10 cellular contexts compared by ENCODE assay signal in the genomic region with DNA sequence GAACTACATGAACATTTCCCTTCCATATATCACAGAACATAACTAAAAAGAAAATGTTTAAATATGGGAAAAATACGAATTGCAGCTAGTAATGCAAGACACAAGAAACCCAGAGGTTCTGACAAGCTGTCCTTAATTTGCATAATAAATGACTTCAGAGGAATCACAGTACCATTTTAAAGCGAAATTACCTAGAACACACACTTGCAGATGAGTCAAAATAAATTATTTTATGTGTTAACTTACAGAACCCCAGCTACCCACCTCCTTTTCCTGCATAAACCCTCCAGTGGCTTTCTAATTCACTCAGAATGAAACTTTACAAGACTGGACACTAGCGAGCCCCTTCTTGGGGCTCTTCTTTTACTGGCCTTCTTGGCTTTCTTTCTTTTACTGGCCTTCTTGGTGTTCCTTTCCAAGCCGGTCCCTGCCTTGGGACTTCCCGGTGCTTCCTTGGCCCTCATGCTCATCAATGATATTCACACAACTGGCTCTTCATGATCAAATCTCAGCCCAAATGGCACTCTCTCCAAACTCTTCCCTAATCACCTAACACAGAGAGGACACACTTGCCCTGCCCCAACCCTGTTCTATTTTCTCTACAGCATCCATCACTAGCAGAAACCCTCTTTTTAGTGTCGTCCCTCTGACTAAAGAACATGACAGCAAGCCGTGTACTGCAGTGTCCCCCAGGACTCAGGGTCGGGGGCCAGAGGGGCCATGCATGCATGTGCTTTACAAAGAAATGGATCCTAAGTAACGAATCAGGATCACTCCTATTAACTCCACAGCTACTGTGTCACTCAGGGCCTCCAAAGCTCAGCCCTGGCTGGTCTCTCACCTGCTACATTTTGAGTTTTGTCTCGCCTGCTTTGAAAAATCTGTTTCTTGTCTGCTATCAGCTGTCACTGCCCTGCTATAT.
A peak's percentile ranks its signal among the peaks of the same experiment; 100 is the strongest.
DNase-seq lines count a peak whose midpoint lies in the region; ATAC-seq, FAIRE-seq and TF ChIP-seq lines count a peak whose summit lies in the region.
"Had no signal": no experiment of that assay in that cellular context is flagged by ENCODE, and none has a peak within 500 bp of the region (broad histone marks: within the 10 kb centered on the region; RNA-seq: fewer than 3 reads in every experiment).

No MANE protein-coding gene starts in this region.

- H3K4me1 ChIP-seq in RWPE2 (ENCODE audit: insufficient read depth, poor library complexity, severe bottlenecking) = peaks cover 67% of the 10 kb centered on the region

- peaks cover 40% of the 10 kb centered on the region for H3K36me3 ChIP-seq in RWPE2 (ENCODE audit: low read depth)

- H3K27ac ChIP-seq in RWPE2 (ENCODE audit: poor library complexity, severe bottlenecking) (peak overlapping the region; percentile 42), skin epidermis (peak overlapping the region in 11 of 21 experiments; percentile 9 to 63 (median 21))

- H3K27ac Mint-ChIP-seq in effector memory CD8-positive, alpha-beta T cell = peak overlapping the region; percentile 30 to 50

- DNase-seq in GM18507 (ENCODE audit: extremely low spot score, insufficient read length, low read depth) (no peak), RWPE2 (ENCODE audit: low spot score) (no peak), islet precursor cell (no peak), NCI-H774 (lab: John Stamatoyannopoulos, UW) (no peak)
- DNase-seq in effector memory CD8-positive, alpha-beta T cell = no peak
- DNase-seq: cerebellar nuclear complex, mesendoderm, small intestine had no signal

- peak overlapping the region; percentile 15 to 84 for H3K4me3 Mint-ChIP-seq in effector memory CD8-positive, alpha-beta T cell

- no peak for ATAC-seq in RWPE2 (ENCODE audit: low read depth)
- no peak for ATAC-seq in effector memory CD8-positive, alpha-beta T cell (replicated peaks)
- ATAC-seq in HG03342 (IDR thresholded peaks at IDR 0.05; ENCODE audit: unreplicated experiment) = no peak

- H3K4me3 ChIP-seq in RWPE2 (ENCODE audit: severe bottlenecking) (no peak overlapping the region), skin epidermis (no peak overlapping the region)

- peaks cover 31% of the 10 kb centered on the region for H3K36me3 Mint-ChIP-seq in effector memory CD8-positive, alpha-beta T cell (ENCODE audit: insufficient read depth)

- peak; percentile 36 for FAIRE-seq in GM18507 (lab: Jason Lieb, UNC)
- FAIRE-seq: small intestine had no signal

- H3K27me3 Mint-ChIP-seq in effector memory CD8-positive, alpha-beta T cell = no peaks in the 10 kb centered on the region

- H3K9me3 ChIP-seq in RWPE2 (ENCODE audit: severe bottlenecking) = no peaks in the 10 kb centered on the region

- no peak for TF ChIP-seq CTCF in RWPE2 (IDR thresholded peaks at IDR 0.05; ENCODE audit: poor library complexity, severe bottlenecking)

- peaks cover 67 to 70% of the 10 kb centered on the region in 2 donors for H3K4me1 Mint-ChIP-seq in effector memory CD8-positive, alpha-beta T cell (ENCODE audit: low read depth in 2 of 2)

- H3K27me3 ChIP-seq in RWPE2 (ENCODE audit: insufficient read depth, poor library complexity, severe bottlenecking) = no peaks in the 10 kb centered on the region

- no peaks in the 10 kb centered on the region for H3K9me3 Mint-ChIP-seq in effector memory CD8-positive, alpha-beta T cell
